13 cellular contexts compared by ENCODE assay signal in genomic region chr14:37623552-37623951, GRCh38. TPM values are rescaled to one million over a fixed set of nuclear protein-coding genes. Genes with fewer than 3 reads are reported as not detected.
DNase-seq lines count a peak whose midpoint lies in the region; ATAC-seq, FAIRE-seq and TF ChIP-seq lines count a peak whose summit lies in the region.
"Had no signal": no experiment of that assay in that cellular context is flagged by ENCODE, and none has a peak within 500 bp of the region (broad histone marks: within the 10 kb centered on the region; RNA-seq: fewer than 3 reads in every experiment).

No MANE protein-coding gene starts in this region.

- H3K4me3 ChIP-seq in A549 (no peak overlapping the region), SK-N-MC (no peak overlapping the region)

- no peak for TF ChIP-seq RAD21 in A549 (conservative IDR thresholded peaks at IDR 0.05 in 1 of 2, IDR thresholded peaks at IDR 0.05 in 1 of 2)

- POLR2A ChIA-PET in A549 (lab: Yijun Ruan, JAX) = no interaction called here

- no peak for TF ChIP-seq POLR2A in A549 (IDR thresholded peaks at IDR 0.05; ENCODE audit: low read length)

- TF ChIP-seq EP300 in A549 (IDR thresholded peaks at IDR 0.05) = no peak

- no peaks in the 10 kb centered on the region for H3K9me3 ChIP-seq in A549
- no peaks in the 10 kb centered on the region for H3K9me3 ChIP-seq in SK-N-MC (ENCODE audit: low read depth, low read length)

- no peak for TF ChIP-seq CTCF in A549 (IDR thresholded peaks at IDR 0.05)
- no peak for TF ChIP-seq CTCF in progenitor cell of endocrine pancreas (IDR thresholded peaks at IDR 0.05; ENCODE audit: unreplicated experiment)

- no peak overlapping the region for H3K9ac ChIP-seq in SK-N-MC (ENCODE audit: insufficient read length)

- DNase-seq in A549 (ENCODE audit: low read depth in 1 of 2, low spot score in 1 of 2) (peak in 1 of 2 experiments; percentile 45), HK-2 (ENCODE audit: unreplicated experiment) (peak; percentile 74), SK-N-MC (ENCODE audit: low read depth, low spot score) (peak; percentile 45), fibroblast of peridontal ligament (ENCODE audit: extremely low read depth) (peak; percentile 75), progenitor cell of endocrine pancreas (ENCODE audit: low spot score, unreplicated experiment) (no peak), occipital lobe (lab: John Stamatoyannopoulos, UW) (no peak), NCI-H1436 treated with DMSO at 0.1 percent for 48 hours (lab: John Stamatoyannopoulos, UW) (no peak), NCI-H82 (lab: John Stamatoyannopoulos, UW) (no peak)
- DNase-seq: cortex of kidney, NCI-H146, WERI-Rb-1 had no signal

- CTCF ChIA-PET in A549 (lab: Yijun Ruan, JAX) = no interaction called here

- no peak overlapping the region for H3K4me2 ChIP-seq in A549

- H3K9me3 Mint-ChIP-seq in progenitor cell of endocrine pancreas (ENCODE audit: low read depth) = peaks cover 7% of the 10 kb centered on the region

- no peak overlapping the region for H3K4me3 Mint-ChIP-seq in progenitor cell of endocrine pancreas (ENCODE audit: low read depth)
- H3K4me3 Mint-ChIP-seq: activated T-helper 17 cell treated with anti-CD3 and anti-CD28 coated beads, Interleukin-2, amount 50 U/mL, for 72 hours had no signal

- peaks cover 47% of the 10 kb centered on the region for H3K36me3 Mint-ChIP-seq in progenitor cell of endocrine pancreas (ENCODE audit: insufficient read depth)

- no peaks in the 10 kb centered on the region for H3K36me3 ChIP-seq in SK-N-MC (ENCODE audit: insufficient read depth, low read length)
- H3K36me3 ChIP-seq: WERI-Rb-1 had no signal

- no peak overlapping the region for H3K27ac ChIP-seq in A549
- H3K27ac ChIP-seq in SK-N-MC = peak overlapping the region; percentile 83
- H3K27ac ChIP-seq: C4-2B, WERI-Rb-1 had no signal

- H3K27me3 Mint-ChIP-seq in progenitor cell of endocrine pancreas = peaks cover 20% of the 10 kb centered on the region

- H3K4me1 Mint-ChIP-seq in progenitor cell of endocrine pancreas (ENCODE audit: low read depth) = peaks cover 12% of the 10 kb centered on the region
- H3K4me1 Mint-ChIP-seq: activated T-helper 17 cell treated with anti-CD3 and anti-CD28 coated beads, Interleukin-2, amount 50 U/mL, for 72 hours had no signal

- ATAC-seq in A549 = peak in 1 of 2 experiments; percentile 53; a peak in 2 of 6 replicates
- ATAC-seq: activated T-helper 17 cell treated with anti-CD3 and anti-CD28 coated beads, Interleukin-2, amount 50 U/mL, for 72 hours had no signal

- FAIRE-seq in A549 (lab: Jason Lieb, UNC) = no peak

- H3K27ac Mint-ChIP-seq in progenitor cell of endocrine pancreas = no peak overlapping the region
- H3K27ac Mint-ChIP-seq: activated T-helper 17 cell treated with anti-CD3 and anti-CD28 coated beads, Interleukin-2, amount 50 U/mL, for 72 hours had no signal

- 29% methylated on average over 1 of the region's 1 CpG for WGBS in A549 (ENCODE audit: missing lambda C conversion rate)

- 0 out of 3 replicates have a peak, but pooled peaks cover 5% of the 10 kb centered on the region for H3K4me1 ChIP-seq in A549

TF ChIP-seq in A549, 52 proteins besides CTCF, POLR2A, EP300 and RAD21:
- no peak for TF ChIP-seq POLR2AphosphoS2 (conservative IDR thresholded peaks at IDR 0.05; ENCODE audit: low read length)
- 0 out of 2 replicates have a peak, but pooled peaks have one; percentile 16 for TF ChIP-seq JUNB (IDR thresholded peaks at IDR 0.05)

RNA-seq across cellular contexts. Expression of gene TTC6, which starts 28.1 kb away (rescaled TPM):
- polyA plus RNA-seq in A549 (2011; rRNA removed) (0.79 and 1.7 TPM in 2 replicates), A549 (2017; fragmentation: RNase III; extraction: RNeasy Plus Mini Kit Qiagen cat#74134 plus additional on column Dnase treatment) (0.21 to 0.41 TPM (median 0.34 TPM) in 3 replicates)
- 0.18 and 0.22 TPM in 2 replicates for polyA plus RNA-seq in A549 (2012; cell fraction: cytosol; rRNA removed)
- polyA plus RNA-seq in A549 (2012; cell fraction: nucleus; rRNA removed) = 0.53 and 1.3 TPM in 2 replicates
- polyA minus RNA-seq in A549 (2011; rRNA and poly(A)+ RNA removed) = 1.3 and 1.8 TPM in 2 replicates
- total RNA-seq in progenitor cell of endocrine pancreas (39.3 and 46.7 TPM in 2 replicates), occipital lobe (0.62 TPM)
- total RNA-seq: activated T-helper 17 cell treated with anti-CD3 and anti-CD28 coated beads, Interleukin-2, amount 50 U/mL, for 72 hours had no signal

RNA-seq across cellular contexts. Expression of gene FOXA1, which starts 28.5 kb away (rescaled TPM):
- 17.9 and 18.1 TPM in 2 replicates for polyA plus RNA-seq in A549 (2011; rRNA removed)
- polyA plus RNA-seq in A549 (2012; cell fraction: cytosol; rRNA removed) = 11.1 and 15.1 TPM in 2 replicates
- 14.2 and 22.2 TPM in 2 replicates for polyA plus RNA-seq in A549 (2012; cell fraction: nucleus; rRNA removed)
- polyA plus RNA-seq in A549 (2017; fragmentation: RNase III; extraction: RNeasy Plus Mini Kit Qiagen cat#74134 plus additional on column Dnase treatment) = 5.5 to 5.9 TPM (median 5.8 TPM) in 3 replicates
- 15.5 and 16.1 TPM in 2 replicates for polyA minus RNA-seq in A549 (2011; rRNA and poly(A)+ RNA removed)
- total RNA-seq in progenitor cell of endocrine pancreas = 187 and 196 TPM in 2 replicates
- total RNA-seq in occipital lobe = not detected

Comparison
In these comparisons a context has a peak if more than half of its experiments do, and no peak if none do; other contexts are left out.
1. DNase-seq: peak in HK-2 (single experiment), SK-N-MC (single experiment) and fibroblast of peridontal ligament (single experiment); none in progenitor cell of endocrine pancreas (single experiment), occipital lobe (single experiment), NCI-H1436 treated with DMSO at 0.1 percent for 48 hours (single experiment) and NCI-H82 (single experiment).
2. RNA of gene TTC6, which starts 28.1 kb away (total RNA-seq): 39.3 to 46.7 TPM in progenitor cell of endocrine pancreas; 0.62 TPM in occipital lobe (single experiment); every median in the first group is over 10 times any median in the second.
3. RNA of gene FOXA1, which starts 28.5 kb away (total RNA-seq): 187 to 196 TPM in progenitor cell of endocrine pancreas; not detected in occipital lobe (single experiment); every median in the first group is over 100 times any median in the second.